Comparison of ENCODE assay signal across 18 cellular contexts in genomic region chr2:238137885-238138284, GRCh38. TPM values are rescaled to one million over a fixed set of nuclear protein-coding genes. Genes with fewer than 3 reads are reported as not detected.
"Had no signal": no experiment of that assay in that cellular context is flagged by ENCODE, and none has a peak within 500 bp of the region (broad histone marks: within the 10 kb centered on the region; RNA-seq: fewer than 3 reads in every experiment).

No MANE protein-coding gene starts in this region.

- ATAC-seq: activated naive CD8-positive, alpha-beta T cell treated with anti-CD3 and anti-CD28 coated beads, Interleukin-2, amount 50 U/mL, for 24 hours; activated T-helper 17 cell treated with anti-CD3 and anti-CD28 coated beads, Interleukin-2, amount 50 U/mL, for 72 hours; T-cell had no signal

- H3K9me3 ChIP-seq: pancreas, SK-N-SH had no signal

- H3K36me3 ChIP-seq: pancreas had no signal

- DNase-seq: activated CD4-positive, alpha-beta T cell treated with anti-CD3 and anti-CD28 coated beads for 1 hour; activated CD4-positive, alpha-beta T cell treated with anti-CD3 and anti-CD28 coated beads, Interleukin-2, amount 50 U/mL, for 48 hours; activated naive CD4-positive, alpha-beta T cell treated with Interleukin-2 at 50 U/mL for 16 hours; activated naive CD8-positive, alpha-beta T cell treated with anti-CD3 and anti-CD28 coated beads, Interleukin-2, amount 50 U/mL, for 24 hours; midbrain; SK-N-SH; stimulated activated CD4-positive, alpha-beta T cell treated with anti-CD3 and anti-CD28 coated beads, Interleukin-15, amount 100 ng/mL, for 24 hours; stimulated activated CD4-positive, alpha-beta T cell treated with anti-CD3 and anti-CD28 coated beads, Interleukin-4, amount 100 ng/mL, for 1 hour; stimulated activated naive CD4-positive, alpha-beta T cell; T-cell; T1000 had no signal

- H3K36me3 Mint-ChIP-seq: T-cell, type B pancreatic cell had no signal

- H3K4me3 ChIP-seq: pancreas, skin epidermis had no signal

- H3K4me1 ChIP-seq: pancreas had no signal

- H3K27me3 ChIP-seq: pancreas had no signal

- H3K4me2 ChIP-seq: SK-N-SH had no signal

- H3K4me1 Mint-ChIP-seq: neural crest cell had no signal

- H3K4me3 Mint-ChIP-seq: activated naive CD8-positive, alpha-beta T cell treated with anti-CD3 and anti-CD28 coated beads, Interleukin-2, amount 50 U/mL, for 24 hours; activated T-helper 17 cell treated with anti-CD3 and anti-CD28 coated beads, Interleukin-2, amount 50 U/mL, for 72 hours; neural crest cell; T-cell; type B pancreatic cell had no signal

- H3K27me3 Mint-ChIP-seq: activated naive CD8-positive, alpha-beta T cell treated with anti-CD3 and anti-CD28 coated beads, Interleukin-2, amount 50 U/mL, for 24 hours; activated T-helper 17 cell treated with anti-CD3 and anti-CD28 coated beads, Interleukin-2, amount 50 U/mL, for 72 hours; T-cell; type B pancreatic cell had no signal

- H3K27ac ChIP-seq: pancreas, skin epidermis had no signal

- H3K27ac Mint-ChIP-seq: activated naive CD8-positive, alpha-beta T cell treated with anti-CD3 and anti-CD28 coated beads, Interleukin-2, amount 50 U/mL, for 24 hours; activated T-helper 17 cell treated with anti-CD3 and anti-CD28 coated beads, Interleukin-2, amount 50 U/mL, for 72 hours; T-cell; type B pancreatic cell had no signal

- H3K9ac ChIP-seq: SK-N-SH had no signal

RNA-seq across cellular contexts. Expression of gene KLHL30, which starts 0.6 kb away (rescaled TPM):
- total RNA-seq: activated T-helper 17 cell treated with anti-CD3 and anti-CD28 coated beads, Interleukin-2, amount 50 U/mL, for 72 hours; T-cell had no signal
- polyA plus RNA-seq: SK-N-SH had no signal

RNA-seq across cellular contexts. Expression of gene ERFE, which starts 20.9 kb away (rescaled TPM):
- total RNA-seq: activated T-helper 17 cell treated with anti-CD3 and anti-CD28 coated beads, Interleukin-2, amount 50 U/mL, for 72 hours; lower leg skin; T-cell had no signal

RNA-seq across cellular contexts. Expression of gene ESPNL, which starts 37.7 kb away (rescaled TPM):
- total RNA-seq: astrocyte had no signal
